ENCODE assay signal across 8 cellular contexts in genomic region chr2:121649652-121650553, GRCh38. TPM values are rescaled to one million over a fixed set of nuclear protein-coding genes. Genes with fewer than 3 reads are reported as not detected.
DNase-seq lines count a peak whose midpoint lies in the region; ATAC-seq, FAIRE-seq and TF ChIP-seq lines count a peak whose summit lies in the region.

No MANE protein-coding gene starts in this region.

- H3K36me3 ChIP-seq in right atrium auricular region (no peaks in the 10 kb centered on the region), psoas muscle (ENCODE audit: insufficient read depth in 1 of 2, low read depth in 1 of 2) (peaks cover 0 to 12% of the 10 kb centered on the region in 2 donors)

- peak overlapping the region; percentile 94 for H3K27ac ChIP-seq in right atrium auricular region
- H3K27ac ChIP-seq in psoas muscle: peak overlapping the region; percentile 96

- H3K9me3 ChIP-seq in right atrium auricular region (no peaks in the 10 kb centered on the region), psoas muscle (no peaks in the 10 kb centered on the region)

- H3K27me3 ChIP-seq in right atrium auricular region (no peaks in the 10 kb centered on the region), psoas muscle (ENCODE audit: insufficient read depth in 3 of 3, low read length in 2 of 3) (no peaks in the 10 kb centered on the region)

- H3K4me3 ChIP-seq in right atrium auricular region: peak overlapping the region; percentile 80 to 89
- peak overlapping the region; percentile 87 for H3K4me3 ChIP-seq in psoas muscle

- WGBS in psoas muscle, 3 donors: 0 to 1% (median 0%) methylated on average over 49 to 51 of the region's 51 CpGs

- intact Hi-C loops in psoas muscle (cut with DNase I): loop anchor here (1.0 to 5.0 kb wide), 6 partner anchors 53 to 119 kb away; partner anchors contain the start of gene RNU4ATAC (in 2 of the 2)

- peak; percentile 54 for ATAC-seq in HG02884 (IDR thresholded peaks at IDR 0.05; ENCODE audit: unreplicated experiment)
- ATAC-seq in psoas muscle: peak; percentile 73 to 80 (median 77)

- DNase-seq in GM13977 (ENCODE audit: low spot score) (peak; percentile 84), NCI-H146 treated with DMSO at 0.1 percent for 48 hours (lab: John Stamatoyannopoulos, UW; ENCODE audit: unreplicated experiment) (peak; percentile 90), T-helper 1 cell (peak; percentile 70 to 94 (median 72)), amniotic stem cell (lab: John Stamatoyannopoulos, UW) (peak; percentile 63), right atrium auricular region (ENCODE audit: low spot score) (peak; percentile 89), psoas muscle (peak; percentile 89 to 94), urothelium cell line (ENCODE audit: low spot score) (peak; percentile 92)

- H3K4me1 ChIP-seq in right atrium auricular region (peaks cover 0 to 46% of the 10 kb centered on the region in 2 donors), psoas muscle (peaks cover 47% of the 10 kb centered on the region)

- FAIRE-seq in urothelium cell line (lab: Jason Lieb, UNC): no peak

- in situ Hi-C loops in GM13977 (cut with MboI; ENCODE audit: low pct_unique_long_range_greater_than_20kb, low sequenced_read_pairs, unreplicated experiment): loop anchor here (10.0 kb wide), 1 partner anchor 115 kb away; the partner anchor contains the start of gene RNU4ATAC

- TF ChIP-seq CTCF in GM13977 (IDR thresholded peaks at IDR 0.05; ENCODE audit: extremely low read depth, insufficient read depth, missing control alignments) (no peak), right atrium auricular region (IDR thresholded peaks at IDR 0.05) (no peak), psoas muscle (IDR thresholded peaks at IDR 0.05) (no peak)

RNA-seq across cellular contexts. Expression of gene CLASP1, which starts 0.6 kb away (rescaled TPM):
- total RNA-seq in right atrium auricular region: 10 to 100 TPM; 42.4 to 47.8 TPM
- total RNA-seq in psoas muscle: 10 to 100 TPM; 38.8 to 60.7 (median 50.4) TPM
- 10 to 100 TPM; 11.6 to 27.3 (median 12.3) TPM for polyA plus RNA-seq in psoas muscle

Comparison
In these comparisons a context has a peak if more than half of its experiments do, and no peak if none do; other contexts are left out.
1. Peak in every context shown above with its lines: DNase-seq, ATAC-seq, H3K4me3 ChIP-seq and H3K27ac ChIP-seq.